Comparison of ENCODE assay signal across 1 cellular context in genomic region chr6:125798734-125799510, GRCh38.
TF ChIP-seq lines count a peak whose summit lies in the region.

No MANE protein-coding gene starts in this region.

TF ChIP-seq in GM12878, 131 proteins besides CTCF, POLR2A, EP300 and RAD21 (continued from another document and continues in another):
- no peak for TF ChIP-seq IRF5 (IDR thresholded peaks at IDR 0.05; ENCODE audit: borderline replicate concordance)
- no peak for TF ChIP-seq ZBTB33 (IDR thresholded peaks at IDR 0.05)
- peak; percentile 78 for TF ChIP-seq RUNX3 (IDR thresholded peaks at IDR 0.05; ENCODE audit: low read length)
- no peak; the same call in none of the 2 replicates for TF ChIP-seq IKZF1 (conservative IDR thresholded peaks at IDR 0.05)
- peak; percentile 15; the same call in 1 of the 2 replicates for TF ChIP-seq MXI1 (IDR thresholded peaks at IDR 0.05; ENCODE audit: low read depth, low read length)
- TF ChIP-seq SUZ12 (IDR thresholded peaks at IDR 0.05; ENCODE audit: unreplicated experiment) = no peak
- no peak; the same call in 1 of the 2 replicates for TF ChIP-seq RELB (IDR thresholded peaks at IDR 0.05; ENCODE audit: low read depth)
- TF ChIP-seq ZNF217 (IDR thresholded peaks at IDR 0.05) = 0 out of 2 replicates have a peak, but pooled peaks have one; percentile 38
- no peak for TF ChIP-seq WRNIP1 (IDR thresholded peaks at IDR 0.05; ENCODE audit: borderline replicate concordance, low read depth, low read length)
- TF ChIP-seq SKIL (IDR thresholded peaks at IDR 0.05; ENCODE audit: low read depth, poor library complexity, severe bottlenecking) = no peak
- peak in 1 of 2 experiments; percentile 56; a peak in 1 of 4 replicates for TF ChIP-seq CEBPB (IDR thresholded peaks at IDR 0.05; ENCODE audit: borderline replicate concordance in 1 of 2, low read depth in 2 of 2, low read length in 2 of 2)
- TF ChIP-seq MEF2A (IDR thresholded peaks at IDR 0.05; ENCODE audit: insufficient read depth, low read depth, low read length) = no peak
- TF ChIP-seq EZH2 (IDR thresholded peaks at IDR 0.05; ENCODE audit: borderline replicate concordance, control insufficient read depth, low read depth, low read length) = no peak
- TF ChIP-seq TCF3 (IDR thresholded peaks at IDR 0.05; ENCODE audit: borderline replicate concordance, insufficient read depth, low read depth, low read length) = peak; percentile 67; the same call in 1 of the 2 replicates
- TF ChIP-seq NFIC (IDR thresholded peaks at IDR 0.05; ENCODE audit: low read depth, low read length) = peak; percentile 97
- no peak for TF ChIP-seq REST (IDR thresholded peaks at IDR 0.05; ENCODE audit: low read depth, low read length)
- no peak for TF ChIP-seq NRF1 (conservative IDR thresholded peaks at IDR 0.05; ENCODE audit: low read depth, low read length)
- no peak for TF ChIP-seq E4F1 (IDR thresholded peaks at IDR 0.05; ENCODE audit: borderline replicate concordance, partially characterized antibody)
- no peak for TF ChIP-seq PAX8 (IDR thresholded peaks at IDR 0.05)
- no peak for TF ChIP-seq BRCA1 (IDR thresholded peaks at IDR 0.05; ENCODE audit: low read depth, low read length)
- TF ChIP-seq RB1 (IDR thresholded peaks at IDR 0.05; ENCODE audit: borderline replicate concordance) = no peak
- no peak for TF ChIP-seq NFYA (IDR thresholded peaks at IDR 0.05; ENCODE audit: borderline replicate concordance, low read depth, low read length)
- TF ChIP-seq RFX5 (IDR thresholded peaks at IDR 0.05; ENCODE audit: low read depth, low read length) = no peak
- no peak for TF ChIP-seq ZNF274 (IDR thresholded peaks at IDR 0.05; ENCODE audit: insufficient read depth, insufficient read length)
- no peak for TF ChIP-seq KDM1A (IDR thresholded peaks at IDR 0.05; ENCODE audit: borderline replicate concordance)
- no peak for TF ChIP-seq ZNF687 (IDR thresholded peaks at IDR 0.05)
- TF ChIP-seq CHD4 (IDR thresholded peaks at IDR 0.05) = no peak
- no peak for TF ChIP-seq CEBPZ (IDR thresholded peaks at IDR 0.05; ENCODE audit: low read depth, low read length)
- TF ChIP-seq CBFB (IDR thresholded peaks at IDR 0.05; ENCODE audit: low read depth) = no peak
- TF ChIP-seq KAT2A (conservative IDR thresholded peaks at IDR 0.05; ENCODE audit: control insufficient read depth, low read depth, low read length) = no peak
- TF ChIP-seq GABPA (IDR thresholded peaks at IDR 0.05; ENCODE audit: low read depth) = no peak
- peak; percentile 92 for TF ChIP-seq JUNB (IDR thresholded peaks at IDR 0.05)
- peak; percentile 34; the same call in 1 of the 2 replicates for TF ChIP-seq SMARCA5 (IDR thresholded peaks at IDR 0.05)
- TF ChIP-seq JUND (IDR thresholded peaks at IDR 0.05; ENCODE audit: low read depth, low read length) = no peak
- TF ChIP-seq CHD1 (IDR thresholded peaks at IDR 0.05; ENCODE audit: low read depth, low read length) = no peak
